17 cellular contexts compared by ENCODE assay signal in the genomic region with DNA sequence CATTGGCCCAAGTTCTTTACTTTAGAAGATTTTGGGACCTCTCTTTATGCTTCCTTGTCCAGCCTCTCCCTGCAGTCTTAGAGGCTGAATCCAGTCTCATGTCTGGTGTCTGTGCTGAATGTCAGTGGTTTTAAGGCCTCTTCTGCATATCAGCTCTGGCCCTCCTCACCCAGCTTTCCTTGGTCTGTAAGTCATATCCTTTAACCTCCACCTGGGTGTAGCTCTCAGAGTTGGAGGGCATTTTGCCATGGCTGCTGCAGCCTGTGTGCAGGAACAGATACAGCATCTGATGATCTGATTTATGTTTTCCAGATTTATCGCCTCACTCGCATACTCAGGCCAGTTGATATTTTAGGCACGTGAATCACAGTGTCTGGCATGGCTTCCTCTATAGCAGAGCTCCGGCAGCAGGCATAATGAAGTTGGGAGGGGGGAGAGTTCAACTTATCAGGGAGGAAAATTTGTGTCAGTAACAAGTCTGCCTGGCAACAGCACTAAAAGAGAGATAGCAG.
A peak's percentile ranks its signal among the peaks of the same experiment; 100 is the strongest.
DNase-seq lines count a peak whose midpoint lies in the region; ATAC-seq and TF ChIP-seq lines count a peak whose summit lies in the region.
"Had no signal": no experiment of that assay in that cellular context is flagged by ENCODE, and none has a peak within 500 bp of the region (broad histone marks: within the 10 kb centered on the region; RNA-seq: fewer than 3 reads in every experiment).

No MANE protein-coding gene starts in this region.

- peak overlapping the region; percentile 59 to 81 (median 75) for H3K27ac Mint-ChIP-seq in nephron
- no peak overlapping the region for H3K27ac Mint-ChIP-seq in natural killer cell treated with Interleukin-12 subunit alpha and Interleukin-12 subunit beta and Interleukin-15 and Interleukin-18, amount 100 ng/mL, for 72 hours
- no peak overlapping the region for H3K27ac Mint-ChIP-seq in stimulated activated effector memory CD8-positive, alpha-beta T cell treated with anti-CD3 and anti-CD28 coated beads, Interleukin-12 subunit alpha, Interleukin-12 subunit beta, amount 100 ng/mL, for 72 hours
- H3K27ac Mint-ChIP-seq: activated CD8-positive, alpha-beta T cell treated with anti-CD3 and anti-CD28 coated beads for 36 hours; T-helper 17 cell had no signal

- peaks cover 9% of the 10 kb centered on the region for H3K27me3 Mint-ChIP-seq in nephron (ENCODE audit: low read depth)
- no peaks in the 10 kb centered on the region for H3K27me3 Mint-ChIP-seq in natural killer cell treated with Interleukin-12 subunit alpha and Interleukin-12 subunit beta and Interleukin-15 and Interleukin-18, amount 100 ng/mL, for 72 hours
- H3K27me3 Mint-ChIP-seq: activated CD8-positive, alpha-beta T cell treated with anti-CD3 and anti-CD28 coated beads for 36 hours; T-helper 17 cell had no signal

- no peak overlapping the region for H3K4me3 ChIP-seq in AG09309 (ENCODE audit: control insufficient read depth, low read depth, low read length)
- H3K4me3 ChIP-seq: mucosa of descending colon, skin epidermis had no signal

- peaks cover 39% of the 10 kb centered on the region for H3K4me1 Mint-ChIP-seq in nephron
- peaks cover 18 to 19% of the 10 kb centered on the region in 2 donors for H3K4me1 Mint-ChIP-seq in natural killer cell treated with Interleukin-12 subunit alpha and Interleukin-12 subunit beta and Interleukin-15 and Interleukin-18, amount 100 ng/mL, for 72 hours (ENCODE audit: low read depth in 2 of 2)
- H3K4me1 Mint-ChIP-seq in stimulated activated effector memory CD8-positive, alpha-beta T cell treated with anti-CD3 and anti-CD28 coated beads, Interleukin-12 subunit alpha, Interleukin-12 subunit beta, amount 100 ng/mL, for 72 hours, result peaks cover 42% of the 10 kb centered on the region

- no peaks in the 10 kb centered on the region for H3K36me3 Mint-ChIP-seq in nephron (ENCODE audit: low read depth)
- H3K36me3 Mint-ChIP-seq in natural killer cell treated with Interleukin-12 subunit alpha and Interleukin-12 subunit beta and Interleukin-15 and Interleukin-18, amount 100 ng/mL, for 72 hours, result peaks cover 3% of the 10 kb centered on the region
- H3K36me3 Mint-ChIP-seq in stimulated activated effector memory CD8-positive, alpha-beta T cell treated with anti-CD3 and anti-CD28 coated beads, Interleukin-12 subunit alpha, Interleukin-12 subunit beta, amount 100 ng/mL, for 72 hours, result no peaks in the 10 kb centered on the region

- DNase-seq in AG09309 (ENCODE audit: low read depth) (peak; percentile 84), NCI-H226 (peak; percentile 37), dermis microvascular lymphatic vessel endothelial cell (ENCODE audit: low read depth in 2 of 2) (peak; percentile 25 to 83)
- no peak for DNase-seq in natural killer cell treated with Interleukin-12 subunit alpha and Interleukin-12 subunit beta and Interleukin-15 and Interleukin-18, amount 100 ng/mL, for 72 hours (ENCODE audit: low spot score)
- no peak for DNase-seq in stimulated activated effector memory CD8-positive, alpha-beta T cell treated with anti-CD3 and anti-CD28 coated beads, Interleukin-12 subunit alpha, Interleukin-12 subunit beta, amount 100 ng/mL, for 72 hours (ENCODE audit: low spot score in 2 of 2)
- no peak for DNase-seq in stimulated activated CD4-positive, alpha-beta T cell treated with anti-CD3 and anti-CD28 coated beads, Interleukin-4, amount 100 ng/mL, for 1 hour
- DNase-seq: activated CD8-positive, alpha-beta T cell treated with anti-CD3 and anti-CD28 coated beads for 36 hours; activated naive CD4-positive, alpha-beta T cell treated with Interleukin-2 at 50 U/mL for 16 hours; effector CD4-positive, alpha-beta T cell; Kasumi-1; mucosa of descending colon; PC-3; T-helper 17 cell had no signal

- H3K9me3 Mint-ChIP-seq in nephron, result peaks cover 3% of the 10 kb centered on the region
- no peaks in the 10 kb centered on the region for H3K9me3 Mint-ChIP-seq in natural killer cell treated with Interleukin-12 subunit alpha and Interleukin-12 subunit beta and Interleukin-15 and Interleukin-18, amount 100 ng/mL, for 72 hours
- H3K9me3 Mint-ChIP-seq in stimulated activated effector memory CD8-positive, alpha-beta T cell treated with anti-CD3 and anti-CD28 coated beads, Interleukin-12 subunit alpha, Interleukin-12 subunit beta, amount 100 ng/mL, for 72 hours, result peaks cover 8% of the 10 kb centered on the region

- no peak for ATAC-seq in GM19351 (IDR thresholded peaks at IDR 0.05; ENCODE audit: unreplicated experiment)
- no peak for ATAC-seq in natural killer cell treated with Interleukin-12 subunit alpha and Interleukin-12 subunit beta and Interleukin-15 and Interleukin-18, amount 100 ng/mL, for 72 hours
- no peak for ATAC-seq in stimulated activated effector memory CD8-positive, alpha-beta T cell treated with anti-CD3 and anti-CD28 coated beads, Interleukin-12 subunit alpha, Interleukin-12 subunit beta, amount 100 ng/mL, for 72 hours
- ATAC-seq: activated CD8-positive, alpha-beta T cell treated with anti-CD3 and anti-CD28 coated beads for 36 hours; HCT116; mucosa of descending colon; PC-3; T-helper 17 cell had no signal

- peak overlapping the region in 1 of 3 experiments; percentile 6 for H3K4me3 Mint-ChIP-seq in nephron
- H3K4me3 Mint-ChIP-seq in natural killer cell treated with Interleukin-12 subunit alpha and Interleukin-12 subunit beta and Interleukin-15 and Interleukin-18, amount 100 ng/mL, for 72 hours, result no peak overlapping the region
- H3K4me3 Mint-ChIP-seq in stimulated activated effector memory CD8-positive, alpha-beta T cell treated with anti-CD3 and anti-CD28 coated beads, Interleukin-12 subunit alpha, Interleukin-12 subunit beta, amount 100 ng/mL, for 72 hours, result no peak overlapping the region
- H3K4me3 Mint-ChIP-seq: activated CD8-positive, alpha-beta T cell treated with anti-CD3 and anti-CD28 coated beads for 36 hours; T-helper 17 cell had no signal

- TF ChIP-seq CTCF in AG09309 (IDR thresholded peaks at IDR 0.05; ENCODE audit: control insufficient read depth, insufficient read depth, low read depth, low read length, missing control alignments) (no peak), nephron (IDR thresholded peaks at IDR 0.05; ENCODE audit: unreplicated experiment in 3 of 3) (no peak)

Comparison
In these comparisons a context has a peak if more than half of its experiments do, and no peak if none do; other contexts are left out.
1. DNase-seq: peak in AG09309 (single experiment), NCI-H226 (single experiment) and dermis microvascular lymphatic vessel endothelial cell (2 of 2); none in natural killer cell treated with Interleukin-12 subunit alpha and Interleukin-12 subunit beta and Interleukin-15 and Interleukin-18, amount 100 ng/mL, for 72 hours (single experiment), stimulated activated effector memory CD8-positive, alpha-beta T cell treated with anti-CD3 and anti-CD28 coated beads, Interleukin-12 subunit alpha, Interleukin-12 subunit beta, amount 100 ng/mL, for 72 hours (0 of 2) and stimulated activated CD4-positive, alpha-beta T cell treated with anti-CD3 and anti-CD28 coated beads, Interleukin-4, amount 100 ng/mL, for 1 hour (single experiment).
2. H3K27ac Mint-ChIP-seq: peak in nephron (3 of 3); none in natural killer cell treated with Interleukin-12 subunit alpha and Interleukin-12 subunit beta and Interleukin-15 and Interleukin-18, amount 100 ng/mL, for 72 hours (0 of 2) and stimulated activated effector memory CD8-positive, alpha-beta T cell treated with anti-CD3 and anti-CD28 coated beads, Interleukin-12 subunit alpha, Interleukin-12 subunit beta, amount 100 ng/mL, for 72 hours (single experiment).